21 cellular contexts compared by ENCODE assay signal in genomic region chr1:60287536-60287935, GRCh38.
"Had no signal": no experiment of that assay in that cellular context is flagged by ENCODE, and none has a peak within 500 bp of the region (broad histone marks: within the 10 kb centered on the region; RNA-seq: fewer than 3 reads in every experiment).

No MANE protein-coding gene starts in this region.

- FAIRE-seq: pancreas, small intestine had no signal

- H3K4me3 ChIP-seq: pancreas, prostate gland, right lobe of liver, sigmoid colon, stomach, thoracic aorta, thyroid gland, tibial nerve, upper lobe of right lung, uterus had no signal

- H3K36me3 ChIP-seq: neutrophil, pancreas, prostate gland, right lobe of liver, sigmoid colon, stomach, thoracic aorta, thyroid gland, tibial nerve, upper lobe of right lung, uterus had no signal

- DNase-seq: naive thymus-derived CD8-positive, alpha-beta T cell; nephron progenitor cell; pancreas; right cardiac atrium; right lobe of liver; sigmoid colon; small intestine; stimulated activated CD4-positive, alpha-beta T cell treated with anti-CD3 and anti-CD28 coated beads, Interleukin-15, amount 100 ng/mL, for 24 hours; stimulated activated CD4-positive, alpha-beta T cell treated with anti-CD3 and anti-CD28 coated beads, Interleukin-2, amount 100 ng/mL, for 24 hours; stimulated activated CD4-positive, alpha-beta T cell treated with anti-CD3 and anti-CD28 coated beads, Interleukin-2, amount 100 ng/mL, for 48 hours; stimulated activated CD4-positive, alpha-beta T cell treated with anti-CD3 and anti-CD28 coated beads, Interleukin-4, amount 100 ng/mL, for 24 hours; stimulated activated naive B cell treated with anti-CD40 and anti-IgM and Interleukin-4, amounts not matched to agents 10 μg/mL and 1 μg/mL and 100 μg/mL, for 72 hours; stimulated activated naive CD4-positive, alpha-beta T cell treated with Interleukin-2 at 50 U/mL for 16 hours; stomach; thyroid gland; upper lobe of right lung; uterus had no signal

- H3K4me1 ChIP-seq: prostate gland, sigmoid colon, tibial nerve, upper lobe of right lung, uterus had no signal

- H3K27me3 ChIP-seq: neutrophil, pancreas, right lobe of liver, sigmoid colon, stomach, thyroid gland, tibial nerve, upper lobe of right lung, uterus had no signal

- H3K9me3 ChIP-seq: neutrophil, pancreas, prostate gland, right lobe of liver, sigmoid colon, stomach, thoracic aorta, thyroid gland, tibial nerve, upper lobe of right lung, uterus had no signal

- H3K27ac ChIP-seq: neutrophil, pancreas, prostate gland, right lobe of liver, sigmoid colon, stomach, thoracic aorta, thyroid gland, upper lobe of right lung, uterus had no signal
